Comparison of ENCODE assay signal across 1 cellular context in genomic region chr7:2143450-2143849, GRCh38.
TF ChIP-seq lines count a peak whose summit lies in the region.

No MANE protein-coding gene starts in this region.

TF ChIP-seq in WTC11, 78 proteins besides CTCF, POLR2A, EP300 and RAD21 (continued from another document):
- TF ChIP-seq PRRX2 (CRISPR knock-in tag; IDR thresholded peaks at IDR 0.05) (no peak), ZNF138 (CRISPR knock-in tag; conservative IDR thresholded peaks at IDR 0.05) (no peak), HMGA2 (CRISPR knock-in tag; IDR thresholded peaks at IDR 0.05) (no peak), ZNF512 (CRISPR knock-in tag; IDR thresholded peaks at IDR 0.05; ENCODE audit: borderline replicate concordance) (no peak), ZBTB21 (CRISPR knock-in tag; IDR thresholded peaks at IDR 0.05; ENCODE audit: borderline replicate concordance) (no peak), EMX1 (CRISPR knock-in tag; IDR thresholded peaks at IDR 0.05) (no peak)
